ENCODE assay signal across 1 cellular context in the genomic region with DNA sequence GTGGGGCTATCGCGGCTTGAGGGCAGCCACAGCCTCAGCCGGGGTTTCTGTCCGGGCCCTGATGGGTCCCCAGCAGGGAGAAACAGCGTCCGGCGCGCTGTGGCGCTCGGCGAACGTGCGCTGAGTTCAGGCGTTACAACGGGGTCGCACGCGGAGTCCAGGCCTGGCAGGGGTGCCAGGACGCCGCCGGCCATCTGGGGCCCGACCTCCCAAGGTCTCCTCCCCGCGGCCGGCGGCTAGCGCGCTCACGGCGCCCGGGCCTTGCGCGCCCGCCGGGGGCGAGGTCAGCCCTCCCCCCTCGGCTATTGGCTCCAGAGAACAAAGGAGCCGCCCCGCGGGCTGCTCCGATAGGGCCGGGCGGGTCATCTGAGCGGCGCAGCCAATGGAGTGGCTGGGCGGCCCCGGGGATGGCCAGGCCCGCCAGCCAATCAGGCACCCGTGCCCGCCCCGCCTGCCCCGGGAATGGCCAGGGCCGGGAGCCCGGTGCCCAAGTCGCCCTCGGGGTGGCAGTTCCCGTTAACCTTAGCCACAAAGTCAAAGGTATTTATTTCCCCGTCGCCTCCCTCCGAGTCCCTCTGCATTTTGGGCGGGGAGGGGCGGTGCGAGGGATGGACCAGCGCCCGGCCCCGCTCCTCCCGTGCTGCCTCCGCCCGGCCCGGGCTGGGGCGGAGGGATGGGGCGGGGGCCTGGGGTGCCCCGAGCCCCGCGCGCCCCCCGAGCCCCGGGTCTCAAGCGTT.
TF ChIP-seq lines count a peak whose summit lies in the region.

A gene (plus strand): TSS at position 478 of the 737 bp plus-strand sequence. CDS start 9,141 bp downstream, outside the sequence.

TF ChIP-seq in K562, 482 proteins besides CTCF, POLR2A, EP300 and RAD21 (continued from another document and continues in another):
- TF ChIP-seq, protein P1, sequence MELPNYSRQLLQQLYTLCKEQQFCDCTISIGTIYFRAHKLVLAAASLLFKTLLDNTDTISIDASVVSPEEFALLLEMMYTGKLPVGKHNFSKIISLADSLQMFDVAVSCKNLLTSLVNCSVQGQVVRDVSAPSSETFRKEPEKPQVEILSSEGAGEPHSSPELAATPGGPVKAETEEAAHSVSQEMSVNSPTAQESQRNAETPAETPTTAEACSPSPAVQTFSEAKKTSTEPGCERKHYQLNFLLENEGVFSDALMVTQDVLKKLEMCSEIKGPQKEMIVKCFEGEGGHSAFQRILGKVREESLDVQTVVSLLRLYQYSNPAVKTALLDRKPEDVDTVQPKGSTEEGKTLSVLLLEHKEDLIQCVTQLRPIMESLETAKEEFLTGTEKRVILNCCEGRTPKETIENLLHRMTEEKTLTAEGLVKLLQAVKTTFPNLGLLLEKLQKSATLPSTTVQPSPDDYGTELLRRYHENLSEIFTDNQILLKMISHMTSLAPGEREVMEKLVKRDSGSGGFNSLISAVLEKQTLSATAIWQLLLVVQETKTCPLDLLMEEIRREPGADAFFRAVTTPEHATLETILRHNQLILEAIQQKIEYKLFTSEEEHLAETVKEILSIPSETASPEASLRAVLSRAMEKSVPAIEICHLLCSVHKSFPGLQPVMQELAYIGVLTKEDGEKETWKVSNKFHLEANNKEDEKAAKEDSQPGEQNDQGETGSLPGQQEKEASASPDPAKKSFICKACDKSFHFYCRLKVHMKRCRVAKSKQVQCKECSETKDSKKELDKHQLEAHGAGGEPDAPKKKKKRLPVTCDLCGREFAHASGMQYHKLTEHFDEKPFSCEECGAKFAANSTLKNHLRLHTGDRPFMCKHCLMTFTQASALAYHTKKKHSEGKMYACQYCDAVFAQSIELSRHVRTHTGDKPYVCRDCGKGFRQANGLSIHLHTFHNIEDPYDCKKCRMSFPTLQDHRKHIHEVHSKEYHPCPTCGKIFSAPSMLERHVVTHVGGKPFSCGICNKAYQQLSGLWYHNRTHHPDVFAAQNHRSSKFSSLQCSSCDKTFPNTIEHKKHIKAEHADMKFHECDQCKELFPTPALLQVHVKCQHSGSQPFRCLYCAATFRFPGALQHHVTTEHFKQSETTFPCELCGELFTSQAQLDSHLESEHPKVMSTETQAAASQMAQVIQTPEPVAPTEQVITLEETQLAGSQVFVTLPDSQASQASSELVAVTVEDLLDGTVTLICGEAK (IDR thresholded peaks at IDR 0.05), result no peak; the same call in 1 of the 2 replicates
- TF ChIP-seq, protein P1 (CRISPR knock-in tag; IDR thresholded peaks at IDR 0.05), result no peak
- no peak for TF ChIP-seq DDX20 (tag; IDR thresholded peaks at IDR 0.05; ENCODE audit: low read depth)
- no peak for TF ChIP-seq ZNF23 (CRISPR knock-in tag; IDR thresholded peaks at IDR 0.05)
- TF ChIP-seq, protein P2, sequence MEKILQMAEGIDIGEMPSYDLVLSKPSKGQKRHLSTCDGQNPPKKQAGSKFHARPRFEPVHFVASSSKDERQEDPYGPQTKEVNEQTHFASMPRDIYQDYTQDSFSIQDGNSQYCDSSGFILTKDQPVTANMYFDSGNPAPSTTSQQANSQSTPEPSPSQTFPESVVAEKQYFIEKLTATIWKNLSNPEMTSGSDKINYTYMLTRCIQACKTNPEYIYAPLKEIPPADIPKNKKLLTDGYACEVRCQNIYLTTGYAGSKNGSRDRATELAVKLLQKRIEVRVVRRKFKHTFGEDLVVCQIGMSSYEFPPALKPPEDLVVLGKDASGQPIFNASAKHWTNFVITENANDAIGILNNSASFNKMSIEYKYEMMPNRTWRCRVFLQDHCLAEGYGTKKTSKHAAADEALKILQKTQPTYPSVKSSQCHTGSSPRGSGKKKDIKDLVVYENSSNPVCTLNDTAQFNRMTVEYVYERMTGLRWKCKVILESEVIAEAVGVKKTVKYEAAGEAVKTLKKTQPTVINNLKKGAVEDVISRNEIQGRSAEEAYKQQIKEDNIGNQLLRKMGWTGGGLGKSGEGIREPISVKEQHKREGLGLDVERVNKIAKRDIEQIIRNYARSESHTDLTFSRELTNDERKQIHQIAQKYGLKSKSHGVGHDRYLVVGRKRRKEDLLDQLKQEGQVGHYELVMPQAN (IDR thresholded peaks at IDR 0.05; ENCODE audit: borderline replicate concordance), result no peak
- TF ChIP-seq MBD2 (IDR thresholded peaks at IDR 0.05; ENCODE audit: borderline replicate concordance, low read depth), result peak; percentile 97
- no peak for TF ChIP-seq FOXK2 (conservative IDR thresholded peaks at IDR 0.05 in 1 of 2, IDR thresholded peaks at IDR 0.05 in 1 of 2; ENCODE audit: low read depth in 2 of 2)
- TF ChIP-seq, protein P3, sequence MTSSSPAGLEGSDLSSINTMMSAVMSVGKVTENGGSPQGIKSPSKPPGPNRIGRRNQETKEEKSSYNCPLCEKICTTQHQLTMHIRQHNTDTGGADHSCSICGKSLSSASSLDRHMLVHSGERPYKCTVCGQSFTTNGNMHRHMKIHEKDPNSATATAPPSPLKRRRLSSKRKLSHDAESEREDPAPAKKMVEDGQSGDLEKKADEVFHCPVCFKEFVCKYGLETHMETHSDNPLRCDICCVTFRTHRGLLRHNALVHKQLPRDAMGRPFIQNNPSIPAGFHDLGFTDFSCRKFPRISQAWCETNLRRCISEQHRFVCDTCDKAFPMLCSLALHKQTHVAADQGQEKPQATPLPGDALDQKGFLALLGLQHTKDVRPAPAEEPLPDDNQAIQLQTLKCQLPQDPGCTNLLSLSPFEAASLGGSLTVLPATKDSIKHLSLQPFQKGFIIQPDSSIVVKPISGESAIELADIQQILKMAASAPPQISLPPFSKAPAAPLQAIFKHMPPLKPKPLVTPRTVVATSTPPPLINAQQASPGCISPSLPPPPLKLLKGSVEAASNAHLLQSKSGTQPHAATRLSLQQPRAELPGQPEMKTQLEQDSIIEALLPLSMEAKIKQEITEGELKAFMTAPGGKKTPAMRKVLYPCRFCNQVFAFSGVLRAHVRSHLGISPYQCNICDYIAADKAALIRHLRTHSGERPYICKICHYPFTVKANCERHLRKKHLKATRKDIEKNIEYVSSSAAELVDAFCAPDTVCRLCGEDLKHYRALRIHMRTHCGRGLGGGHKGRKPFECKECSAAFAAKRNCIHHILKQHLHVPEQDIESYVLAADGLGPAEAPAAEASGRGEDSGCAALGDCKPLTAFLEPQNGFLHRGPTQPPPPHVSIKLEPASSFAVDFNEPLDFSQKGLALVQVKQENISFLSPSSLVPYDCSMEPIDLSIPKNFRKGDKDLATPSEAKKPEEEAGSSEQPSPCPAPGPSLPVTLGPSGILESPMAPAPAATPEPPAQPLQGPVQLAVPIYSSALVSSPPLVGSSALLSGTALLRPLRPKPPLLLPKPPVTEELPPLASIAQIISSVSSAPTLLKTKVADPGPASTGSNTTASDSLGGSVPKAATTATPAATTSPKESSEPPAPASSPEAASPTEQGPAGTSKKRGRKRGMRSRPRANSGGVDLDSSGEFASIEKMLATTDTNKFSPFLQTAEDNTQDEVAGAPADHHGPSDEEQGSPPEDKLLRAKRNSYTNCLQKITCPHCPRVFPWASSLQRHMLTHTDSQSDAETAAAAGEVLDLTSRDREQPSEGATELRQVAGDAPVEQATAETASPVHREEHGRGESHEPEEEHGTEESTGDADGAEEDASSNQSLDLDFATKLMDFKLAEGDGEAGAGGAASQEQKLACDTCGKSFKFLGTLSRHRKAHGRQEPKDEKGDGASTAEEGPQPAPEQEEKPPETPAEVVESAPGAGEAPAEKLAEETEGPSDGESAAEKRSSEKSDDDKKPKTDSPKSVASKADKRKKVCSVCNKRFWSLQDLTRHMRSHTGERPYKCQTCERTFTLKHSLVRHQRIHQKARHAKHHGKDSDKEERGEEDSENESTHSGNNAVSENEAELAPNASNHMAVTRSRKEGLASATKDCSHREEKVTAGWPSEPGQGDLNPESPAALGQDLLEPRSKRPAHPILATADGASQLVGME (CRISPR knock-in tag; IDR thresholded peaks at IDR 0.05), result no peak
- no peak for TF ChIP-seq FOSL1 (tag; conservative IDR thresholded peaks at IDR 0.05)
- TF ChIP-seq NEUROD1 (IDR thresholded peaks at IDR 0.05; ENCODE audit: borderline replicate concordance, low read depth, low read length, partially characterized antibody), result peak; percentile 98
- TF ChIP-seq SRSF1 (IDR thresholded peaks at IDR 0.05; ENCODE audit: low read depth, low read length), result no peak
- TF ChIP-seq CBX8 (IDR thresholded peaks at IDR 0.05; ENCODE audit: borderline replicate concordance, extremely low read depth, low read depth, low read length, poor library complexity, severe bottlenecking), result no peak
- TF ChIP-seq, protein P4, sequence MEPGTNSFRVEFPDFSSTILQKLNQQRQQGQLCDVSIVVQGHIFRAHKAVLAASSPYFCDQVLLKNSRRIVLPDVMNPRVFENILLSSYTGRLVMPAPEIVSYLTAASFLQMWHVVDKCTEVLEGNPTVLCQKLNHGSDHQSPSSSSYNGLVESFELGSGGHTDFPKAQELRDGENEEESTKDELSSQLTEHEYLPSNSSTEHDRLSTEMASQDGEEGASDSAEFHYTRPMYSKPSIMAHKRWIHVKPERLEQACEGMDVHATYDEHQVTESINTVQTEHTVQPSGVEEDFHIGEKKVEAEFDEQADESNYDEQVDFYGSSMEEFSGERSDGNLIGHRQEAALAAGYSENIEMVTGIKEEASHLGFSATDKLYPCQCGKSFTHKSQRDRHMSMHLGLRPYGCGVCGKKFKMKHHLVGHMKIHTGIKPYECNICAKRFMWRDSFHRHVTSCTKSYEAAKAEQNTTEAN (CRISPR knock-in tag; IDR thresholded peaks at IDR 0.05), result no peak
- no peak for TF ChIP-seq RCOR1 (IDR thresholded peaks at IDR 0.05; ENCODE audit: borderline replicate concordance in 1 of 2, low read depth in 2 of 2, low read length in 2 of 2)
- TF ChIP-seq, protein P5, sequence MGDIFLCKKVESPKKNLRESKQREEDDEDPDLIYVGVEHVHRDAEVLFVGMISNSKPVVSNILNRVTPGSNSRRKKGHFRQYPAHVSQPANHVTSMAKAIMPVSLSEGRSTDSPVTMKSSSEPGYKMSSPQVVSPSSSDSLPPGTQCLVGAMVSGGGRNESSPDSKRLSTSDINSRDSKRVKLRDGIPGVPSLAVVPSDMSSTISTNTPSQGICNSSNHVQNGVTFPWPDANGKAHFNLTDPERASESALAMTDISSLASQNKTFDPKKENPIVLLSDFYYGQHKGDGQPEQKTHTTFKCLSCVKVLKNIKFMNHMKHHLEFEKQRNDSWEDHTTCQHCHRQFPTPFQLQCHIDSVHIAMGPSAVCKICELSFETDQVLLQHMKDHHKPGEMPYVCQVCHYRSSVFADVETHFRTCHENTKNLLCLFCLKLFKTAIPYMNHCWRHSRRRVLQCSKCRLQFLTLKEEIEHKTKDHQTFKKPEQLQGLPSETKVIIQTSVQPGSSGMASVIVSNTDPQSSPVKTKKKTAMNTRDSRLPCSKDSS (IDR thresholded peaks at IDR 0.05; ENCODE audit: low read depth, partially characterized antibody), result no peak
- peak; percentile 92 for TF ChIP-seq HNRNPLL (IDR thresholded peaks at IDR 0.05; ENCODE audit: low read depth, low read length, poor library complexity, severe bottlenecking)
- no peak for TF ChIP-seq NFATC3 (IDR thresholded peaks at IDR 0.05)
- TF ChIP-seq, protein P6, sequence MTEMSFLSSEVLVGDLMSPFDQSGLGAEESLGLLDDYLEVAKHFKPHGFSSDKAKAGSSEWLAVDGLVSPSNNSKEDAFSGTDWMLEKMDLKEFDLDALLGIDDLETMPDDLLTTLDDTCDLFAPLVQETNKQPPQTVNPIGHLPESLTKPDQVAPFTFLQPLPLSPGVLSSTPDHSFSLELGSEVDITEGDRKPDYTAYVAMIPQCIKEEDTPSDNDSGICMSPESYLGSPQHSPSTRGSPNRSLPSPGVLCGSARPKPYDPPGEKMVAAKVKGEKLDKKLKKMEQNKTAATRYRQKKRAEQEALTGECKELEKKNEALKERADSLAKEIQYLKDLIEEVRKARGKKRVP (CRISPR knock-in tag; IDR thresholded peaks at IDR 0.05), result peak; percentile 55; the same call in 1 of the 2 replicates
- no peak for TF ChIP-seq CBFB (CRISPR knock-in tag; IDR thresholded peaks at IDR 0.05)
- no peak for TF ChIP-seq JUNB (CRISPR knock-in tag; conservative IDR thresholded peaks at IDR 0.05)
- TF ChIP-seq SMC3 (conservative IDR thresholded peaks at IDR 0.05; ENCODE audit: insufficient read depth, low read depth, low read length), result 0 out of 2 replicates have a peak, but pooled peaks have one; percentile 19
- no peak for TF ChIP-seq ZNF311 (CRISPR knock-in tag; IDR thresholded peaks at IDR 0.05)
- TF ChIP-seq MYNN (IDR thresholded peaks at IDR 0.05), result peak; percentile 89
- no peak for TF ChIP-seq MYNN (CRISPR knock-in tag; IDR thresholded peaks at IDR 0.05)
- TF ChIP-seq NFXL1 (CRISPR knock-in tag; IDR thresholded peaks at IDR 0.05), result no peak
- no peak for TF ChIP-seq ARNT (IDR thresholded peaks at IDR 0.05)
- no peak for TF ChIP-seq SMARCE1 (IDR thresholded peaks at IDR 0.05)
- TF ChIP-seq, protein P7, sequence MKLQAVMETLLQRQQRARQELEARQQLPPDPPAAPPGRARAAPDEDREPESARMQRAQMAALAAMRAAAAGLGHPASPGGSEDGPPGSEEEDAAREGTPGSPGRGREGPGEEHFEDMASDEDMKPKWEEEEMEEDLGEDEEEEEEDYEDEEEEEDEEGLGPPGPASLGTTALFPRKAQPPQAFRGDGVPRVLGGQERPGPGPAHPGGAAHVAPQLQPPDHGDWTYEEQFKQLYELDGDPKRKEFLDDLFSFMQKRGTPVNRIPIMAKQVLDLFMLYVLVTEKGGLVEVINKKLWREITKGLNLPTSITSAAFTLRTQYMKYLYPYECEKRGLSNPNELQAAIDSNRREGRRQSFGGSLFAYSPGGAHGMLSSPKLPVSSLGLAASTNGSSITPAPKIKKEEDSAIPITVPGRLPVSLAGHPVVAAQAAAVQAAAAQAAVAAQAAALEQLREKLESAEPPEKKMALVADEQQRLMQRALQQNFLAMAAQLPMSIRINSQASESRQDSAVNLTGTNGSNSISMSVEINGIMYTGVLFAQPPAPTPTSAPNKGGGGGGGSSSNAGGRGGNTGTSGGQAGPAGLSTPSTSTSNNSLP (IDR thresholded peaks at IDR 0.05; ENCODE audit: borderline replicate concordance, low read depth, low read length), result no peak
- peak in 1 of 2 experiments; percentile 50; a peak in 2 of 4 replicates for TF ChIP-seq SIN3A (IDR thresholded peaks at IDR 0.05; ENCODE audit: borderline replicate concordance in 2 of 2, control insufficient read depth in 1 of 2, low read depth in 2 of 2, low read length in 2 of 2)
